Comparison of ENCODE assay signal across 9 cellular contexts in the genomic region with DNA sequence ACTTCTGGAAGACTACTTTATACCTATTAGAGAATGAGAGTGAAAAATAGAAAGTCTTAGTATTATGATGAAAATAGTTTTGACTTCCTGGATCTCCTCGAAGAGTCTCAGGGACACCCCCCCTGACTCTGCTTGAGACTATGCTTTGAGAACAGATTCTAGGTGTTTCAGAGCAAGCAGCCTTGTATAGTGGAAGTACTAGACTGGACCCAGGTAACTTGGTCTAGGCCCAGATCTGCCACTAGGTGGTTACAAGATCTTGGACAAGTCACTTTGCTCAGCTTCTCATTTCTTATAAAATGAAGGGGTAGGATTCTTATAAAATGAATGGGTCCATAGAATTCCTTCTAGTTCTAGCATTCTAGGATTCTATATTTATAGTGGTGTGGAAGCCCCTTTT. TPM values are rescaled to one million over a fixed set of nuclear protein-coding genes. Genes with fewer than 3 reads are reported as not detected.
DNase-seq lines count a peak whose midpoint lies in the region; ATAC-seq and TF ChIP-seq lines count a peak whose summit lies in the region.
"Had no signal": no experiment of that assay in that cellular context is flagged by ENCODE, and none has a peak within 500 bp of the region (broad histone marks: within the 10 kb centered on the region; RNA-seq: fewer than 3 reads in every experiment).

No MANE protein-coding gene starts in this region.

- intact Hi-C loops in CD14-positive monocyte (cut with micrococcal nuclease): loop anchor here in 1 of 2 donors (10.0 kb wide), 1 partner anchor 415 kb away; a partner anchor contains a TSS
- intact Hi-C loops in gastrocnemius medialis (cut with DNase I; ENCODE audit: low total_unique reads): loop anchor here (10.0 kb wide), 1 partner anchor 1115 kb away; a partner anchor contains a TSS
- intact Hi-C loops in sciatic nerve (cut with DNase I): no loop called here

- no peak overlapping the region for H3K27ac ChIP-seq in endodermal cell (ENCODE audit: low read depth, low read length)
- H3K27ac ChIP-seq in gastrocnemius medialis: no peak overlapping the region

- no peak for TF ChIP-seq POLR2A in gastrocnemius medialis (IDR thresholded peaks at IDR 0.05)

- H3K27me3 ChIP-seq in endodermal cell (ENCODE audit: control insufficient read depth, insufficient read depth, low read length, poor library complexity, severe bottlenecking) (no peaks in the 10 kb centered on the region), gastrocnemius medialis (no peaks in the 10 kb centered on the region)

- H3K4me1 Mint-ChIP-seq in CD14-positive monocyte (peaks cover 30% of the 10 kb centered on the region), endodermal cell (peaks cover 17% of the 10 kb centered on the region)
- peaks cover 7% of the 10 kb centered on the region for H3K4me1 Mint-ChIP-seq in T-helper 2 cell treated with Interferon-gamma antibody and Interleukin-4, amounts not matched to agents 5 μg/mL and 100 μg/mL, for 36 hours (ENCODE audit: low read depth)

- H3K9me3 ChIP-seq in endodermal cell (ENCODE audit: control insufficient read depth, low read length) (no peaks in the 10 kb centered on the region), gastrocnemius medialis (no peaks in the 10 kb centered on the region)

- H3K4me1 ChIP-seq in endodermal cell (ENCODE audit: control insufficient read depth, insufficient read depth, low read length) (no peaks in the 10 kb centered on the region), gastrocnemius medialis (peaks cover 11 to 17% of the 10 kb centered on the region in 2 donors)

- H3K9ac ChIP-seq in endodermal cell (ENCODE audit: extremely low read depth, low read length, poor library complexity, severe bottlenecking): no peak overlapping the region

- TF ChIP-seq CTCF in CD14-positive monocyte (IDR thresholded peaks at IDR 0.05): peak; percentile 17
- peak; percentile 76 for TF ChIP-seq CTCF in endodermal cell (conservative IDR thresholded peaks at IDR 0.05)
- no peak for TF ChIP-seq CTCF in gastrocnemius medialis (IDR thresholded peaks at IDR 0.05 in 4 of 5, conservative IDR thresholded peaks at IDR 0.05 in 1 of 5)

- peak; percentile 74 for ATAC-seq in GM19452 (IDR thresholded peaks at IDR 0.05; ENCODE audit: unreplicated experiment)
- ATAC-seq in HG03575 (IDR thresholded peaks at IDR 0.05; ENCODE audit: extremely low read depth, insufficient number of reproducible peaks, low FRiP score, unreplicated experiment): peak; percentile 72
- no peak for ATAC-seq in gastrocnemius medialis
- ATAC-seq in sciatic nerve: no peak

- H3K36me3 Mint-ChIP-seq in CD14-positive monocyte (peaks cover 47 to 56% of the 10 kb centered on the region in 2 donors), endodermal cell (ENCODE audit: low read depth) (peaks cover 10% of the 10 kb centered on the region)
- H3K36me3 Mint-ChIP-seq in T-helper 2 cell treated with Interferon-gamma antibody and Interleukin-4, amounts not matched to agents 5 μg/mL and 100 μg/mL, for 36 hours (ENCODE audit: low read depth): peaks cover 8% of the 10 kb centered on the region

- in situ Hi-C loops in gastrocnemius medialis (cut with MboI; ENCODE audit: low sequenced_read_pairs in 4 of 4): no loop called here

- H3K4me3 Mint-ChIP-seq in CD14-positive monocyte (no peak overlapping the region), endodermal cell (no peak overlapping the region)
- no peak overlapping the region for H3K4me3 Mint-ChIP-seq in T-helper 2 cell treated with Interferon-gamma antibody and Interleukin-4, amounts not matched to agents 5 μg/mL and 100 μg/mL, for 36 hours
- H3K4me3 Mint-ChIP-seq: brain had no signal

- peaks cover 18% of the 10 kb centered on the region for H3K36me3 ChIP-seq in endodermal cell (ENCODE audit: control insufficient read depth, insufficient read depth, low read length)
- H3K36me3 ChIP-seq in gastrocnemius medialis: peaks cover 0 to 7% of the 10 kb centered on the region in 2 donors

- H3K4me3 ChIP-seq in endodermal cell (ENCODE audit: low read length): no peak overlapping the region
- H3K4me3 ChIP-seq in gastrocnemius medialis: no peak overlapping the region

- 48 to 71% methylated on average over 1 of the region's 1 CpG for WGBS in endodermal cell (ENCODE audit: insufficient coverage in 1 of 2, insufficient read length in 1 of 2), 2 experiments

- H3K9me3 Mint-ChIP-seq in CD14-positive monocyte: no peaks in the 10 kb centered on the region
- H3K9me3 Mint-ChIP-seq in endodermal cell: no peaks in the 10 kb centered on the region
- H3K9me3 Mint-ChIP-seq in T-helper 2 cell treated with Interferon-gamma antibody and Interleukin-4, amounts not matched to agents 5 μg/mL and 100 μg/mL, for 36 hours: no peaks in the 10 kb centered on the region
- H3K9me3 Mint-ChIP-seq: brain had no signal

- no peaks in the 10 kb centered on the region for H3K27me3 Mint-ChIP-seq in CD14-positive monocyte (ENCODE audit: low read depth in 3 of 3)
- no peaks in the 10 kb centered on the region for H3K27me3 Mint-ChIP-seq in endodermal cell (ENCODE audit: insufficient read depth)
- no peaks in the 10 kb centered on the region for H3K27me3 Mint-ChIP-seq in T-helper 2 cell treated with Interferon-gamma antibody and Interleukin-4, amounts not matched to agents 5 μg/mL and 100 μg/mL, for 36 hours (ENCODE audit: low read depth)
- H3K27me3 Mint-ChIP-seq: brain had no signal

- DNase-seq in CD14-positive monocyte (ENCODE audit: low spot score): no peak
- DNase-seq in endodermal cell: peak; percentile 56
- DNase-seq in C1 segment of cervical spinal cord (lab: John Stamatoyannopoulos, UW): no peak
- no peak for DNase-seq in gastrocnemius medialis
- no peak for DNase-seq in T-helper 2 cell treated with Interferon-gamma antibody and Interleukin-4, amounts not matched to agents 5 μg/mL and 100 μg/mL, for 36 hours (ENCODE audit: low spot score)
- no peak for DNase-seq in sciatic nerve (ENCODE audit: low spot score)

- H3K27ac Mint-ChIP-seq in CD14-positive monocyte (peak overlapping the region in 1 of 7 donors; percentile 3), endodermal cell (no peak overlapping the region)
- H3K27ac Mint-ChIP-seq in T-helper 2 cell treated with Interferon-gamma antibody and Interleukin-4, amounts not matched to agents 5 μg/mL and 100 μg/mL, for 36 hours: no peak overlapping the region
- H3K27ac Mint-ChIP-seq: brain had no signal

RNA-seq across cellular contexts. Expression of a gene that starts 9.1 kb away (rescaled TPM):
- 10 to 100 TPM; 32.9 to 34.5 TPM for polyA plus RNA-seq in CD14-positive monocyte
- total RNA-seq in endodermal cell (10 to 100 TPM; 20.5 to 24.1 TPM), gastrocnemius medialis (10 to 100 TPM; 18.6 to 43.7 (median 33.7) TPM), sciatic nerve (18.1 TPM)
- polyA plus RNA-seq in endodermal cell (2013, experiment 1 of 2): 14.1 TPM
- 12.9 TPM for polyA plus RNA-seq in endodermal cell (2013, experiment 2 of 2)

Comparison
In these comparisons a context has a peak if more than half of its experiments do, and no peak if none do; other contexts are left out.
1. CTCF ChIP-seq: peak in CD14-positive monocyte (single experiment) and endodermal cell (single experiment); none in gastrocnemius medialis (0 of 5).
2. ATAC-seq: peak in GM19452 (single experiment) and HG03575 (single experiment); none in gastrocnemius medialis (0 of 2) and sciatic nerve (single experiment).